In genomic region chr17:65848751-65849150, GRCh38 we compare ENCODE assay signal across 15 cellular contexts.
A peak's percentile ranks its signal among the peaks of the same experiment; 100 is the strongest.
DNase-seq lines count a peak whose midpoint lies in the region; ATAC-seq and TF ChIP-seq lines count a peak whose summit lies in the region.
"Had no signal": no experiment of that assay in that cellular context is flagged by ENCODE, and none has a peak within 500 bp of the region (broad histone marks: within the 10 kb centered on the region; RNA-seq: fewer than 3 reads in every experiment).

No MANE protein-coding gene starts in this region.

- H2BK120ac ChIP-seq in mesendoderm (ENCODE audit: low read depth, low read length), result no peak overlapping the region

- intact Hi-C loops in stomach (cut with DNase I; ENCODE audit: low total_unique reads), result no loop called here

- H3K27me3 Mint-ChIP-seq in activated CD8-positive, alpha-beta memory T cell treated with anti-CD3 and anti-CD28 coated beads, Interleukin-2, amount 10 ng/mL, durations not matched to agents 7 days and 5 days, result no peaks in the 10 kb centered on the region

- peak; percentile 47 to 70 for DNase-seq in NCI-H524 (lab: John Stamatoyannopoulos, UW)
- DNase-seq in NCI-H524 treated with DMSO at 0.1 percent for 48 hours (lab: John Stamatoyannopoulos, UW), result no peak
- peak; percentile 42 for DNase-seq in MG63
- peak; percentile 59 for DNase-seq in mesendoderm
- DNase-seq in activated CD8-positive, alpha-beta memory T cell treated with anti-CD3 and anti-CD28 coated beads, Interleukin-2, amount 10 ng/mL, durations not matched to agents 7 days and 5 days, result no peak
- DNase-seq in stomach, result no peak
- DNase-seq: BE2C; CD4-positive, alpha-beta memory T cell; DMS79; EL had no signal

- H3K4me3 Mint-ChIP-seq in activated CD8-positive, alpha-beta memory T cell treated with anti-CD3 and anti-CD28 coated beads, Interleukin-2, amount 10 ng/mL, durations not matched to agents 7 days and 5 days, result no peak overlapping the region

- no peaks in the 10 kb centered on the region for H3K9me3 Mint-ChIP-seq in activated CD8-positive, alpha-beta memory T cell treated with anti-CD3 and anti-CD28 coated beads, Interleukin-2, amount 10 ng/mL, durations not matched to agents 7 days and 5 days (ENCODE audit: low read depth)
- H3K9me3 Mint-ChIP-seq: CD4-positive, alpha-beta memory T cell had no signal

- no peak overlapping the region for H2BK5ac ChIP-seq in mesendoderm (ENCODE audit: low read length)

- H2AK5ac ChIP-seq in mesendoderm (ENCODE audit: low read length), result no peak overlapping the region

- H3K36me3 Mint-ChIP-seq in activated CD8-positive, alpha-beta memory T cell treated with anti-CD3 and anti-CD28 coated beads, Interleukin-2, amount 10 ng/mL, durations not matched to agents 7 days and 5 days, result no peaks in the 10 kb centered on the region
- H3K36me3 Mint-ChIP-seq: CD4-positive, alpha-beta memory T cell had no signal

- no peak for TF ChIP-seq EP300 in stomach (IDR thresholded peaks at IDR 0.05)

- TF ChIP-seq POLR2A in stomach (IDR thresholded peaks at IDR 0.05), result no peak

- no peak overlapping the region for H3K4me2 ChIP-seq in mesendoderm (ENCODE audit: low read length)

- no peak overlapping the region for H3K23ac ChIP-seq in mesendoderm (ENCODE audit: low read length)

- no peaks in the 10 kb centered on the region for H3K79me1 ChIP-seq in mesendoderm (ENCODE audit: low read length)

- H2BK15ac ChIP-seq in mesendoderm (replicated peaks; ENCODE audit: low read depth), result no peak overlapping the region

- H3K4me3 ChIP-seq in MG63 (no peak overlapping the region), mesendoderm (ENCODE audit: low read length) (no peak overlapping the region), stomach (no peak overlapping the region)

- H3K27ac ChIP-seq in mesendoderm (ENCODE audit: low read depth, low read length), result no peak overlapping the region
- no peak overlapping the region for H3K27ac ChIP-seq in stomach
- H3K27ac ChIP-seq: 22Rv1, C4-2B had no signal

- no peaks in the 10 kb centered on the region for H3K79me2 ChIP-seq in mesendoderm (ENCODE audit: control insufficient read depth, insufficient read depth, low read length)

- no peak overlapping the region for H3K56ac ChIP-seq in mesendoderm (ENCODE audit: low read length)

- WGBS in mesendoderm (ENCODE audit: extremely low coverage, insufficient coverage, low lambda C conversion rate), result no CpG with 5 or more reads among the region's 5 CpGs
- 69 to 81% (median 76%) methylated on average over 5 of the region's 5 CpGs for WGBS in stomach, 5 donors

- no peak for ATAC-seq in GM21529 (IDR thresholded peaks at IDR 0.05; ENCODE audit: unreplicated experiment)
- no peak for ATAC-seq in activated CD8-positive, alpha-beta memory T cell treated with anti-CD3 and anti-CD28 coated beads, Interleukin-2, amount 10 ng/mL, durations not matched to agents 7 days and 5 days
- ATAC-seq in GM21447 (IDR thresholded peaks at IDR 0.05; ENCODE audit: unreplicated experiment), result no peak
- ATAC-seq: HepG2 had no signal

- peaks cover 4% of the 10 kb centered on the region for H3K4me1 Mint-ChIP-seq in activated CD8-positive, alpha-beta memory T cell treated with anti-CD3 and anti-CD28 coated beads, Interleukin-2, amount 10 ng/mL, durations not matched to agents 7 days and 5 days
- H3K4me1 Mint-ChIP-seq: CD4-positive, alpha-beta memory T cell had no signal

- H3K4ac ChIP-seq in mesendoderm (ENCODE audit: low read depth, low read length), result no peak overlapping the region

- no peak for TF ChIP-seq CTCF in stomach (IDR thresholded peaks at IDR 0.05)

- CTCF ChIA-PET in activated CD8-positive, alpha-beta memory T cell treated with anti-CD3 and anti-CD28 coated beads, Interleukin-2, amount 10 ng/mL, durations not matched to agents 7 days and 5 days (lab: Charles Lee), result no interaction called here

- no peak overlapping the region for H3K9ac ChIP-seq in mesendoderm (ENCODE audit: low read length)

- H3K9me3 ChIP-seq in MG63, result no peaks in the 10 kb centered on the region
- H3K9me3 ChIP-seq in stomach, result no peaks in the 10 kb centered on the region
- H3K9me3 ChIP-seq: BE2C had no signal

- H3K18ac ChIP-seq in mesendoderm (ENCODE audit: low read length), result no peak overlapping the region

- H4K5ac ChIP-seq in mesendoderm (ENCODE audit: low read length), result no peak overlapping the region

- no peak overlapping the region for H4K8ac ChIP-seq in mesendoderm (ENCODE audit: low read depth, low read length)

- no peaks in the 10 kb centered on the region for H3K4me1 ChIP-seq in mesendoderm (ENCODE audit: control insufficient read depth, low read depth, low read length)
- H3K4me1 ChIP-seq in stomach, result no peaks in the 10 kb centered on the region
- H3K4me1 ChIP-seq: BE2C had no signal

- no peak overlapping the region for H3K27ac Mint-ChIP-seq in activated CD8-positive, alpha-beta memory T cell treated with anti-CD3 and anti-CD28 coated beads, Interleukin-2, amount 10 ng/mL, durations not matched to agents 7 days and 5 days
- H3K27ac Mint-ChIP-seq: CD4-positive, alpha-beta memory T cell had no signal

- H3K27me3 ChIP-seq in MG63, result no peaks in the 10 kb centered on the region
- H3K27me3 ChIP-seq in mesendoderm (ENCODE audit: insufficient read depth, low read length, poor library complexity), result no peaks in the 10 kb centered on the region
- H3K27me3 ChIP-seq in stomach, result no peaks in the 10 kb centered on the region

- H3K36me3 ChIP-seq in MG63 (no peaks in the 10 kb centered on the region), mesendoderm (ENCODE audit: control insufficient read depth, insufficient read depth, low read length) (no peaks in the 10 kb centered on the region), stomach (no peaks in the 10 kb centered on the region)
- H3K36me3 ChIP-seq: BE2C had no signal

Comparison
In these comparisons a context has a peak if more than half of its experiments do, and no peak if none do; other contexts are left out.
1. DNase-seq: peak in NCI-H524 (2 of 2), MG63 (single experiment) and mesendoderm (single experiment); none in NCI-H524 treated with DMSO at 0.1 percent for 48 hours (single experiment), activated CD8-positive, alpha-beta memory T cell treated with anti-CD3 and anti-CD28 coated beads, Interleukin-2, amount 10 ng/mL, durations not matched to agents 7 days and 5 days (single experiment) and stomach (single experiment).